14 cellular contexts compared by ENCODE assay signal in genomic region chr1:55275976-55276375, GRCh38.
DNase-seq lines count a peak whose midpoint lies in the region; ATAC-seq and TF ChIP-seq lines count a peak whose summit lies in the region.
"Had no signal": no experiment of that assay in that cellular context is flagged by ENCODE, and none has a peak within 500 bp of the region (broad histone marks: within the 10 kb centered on the region; RNA-seq: fewer than 3 reads in every experiment).

No MANE protein-coding gene starts in this region.

- H3K4me3 ChIP-seq in left ventricle myocardium inferior: no peak overlapping the region
- no peak overlapping the region for H3K4me3 ChIP-seq in heart left ventricle
- H3K4me3 ChIP-seq in suprapubic skin: no peak overlapping the region

- H3K27ac ChIP-seq in left ventricle myocardium inferior (replicated peaks) (peak overlapping the region; percentile 37), heart left ventricle (no peak overlapping the region), foreskin keratinocyte (no peak overlapping the region), suprapubic skin (peak overlapping the region; percentile 45)
- H3K27ac ChIP-seq: epithelial cell of prostate had no signal

- H3K27ac Mint-ChIP-seq in activated T-helper 17 cell treated with anti-CD3 and anti-CD28 coated beads, Interleukin-2, amount 50 U/mL, for 72 hours: no peak overlapping the region
- H3K27ac Mint-ChIP-seq: memory B cell had no signal

- no peaks in the 10 kb centered on the region for H3K36me3 Mint-ChIP-seq in activated T-helper 17 cell treated with anti-CD3 and anti-CD28 coated beads, Interleukin-2, amount 50 U/mL, for 72 hours (ENCODE audit: low read depth)
- H3K36me3 Mint-ChIP-seq: memory B cell had no signal

- H3K9me3 Mint-ChIP-seq in activated T-helper 17 cell treated with anti-CD3 and anti-CD28 coated beads, Interleukin-2, amount 50 U/mL, for 72 hours: no peaks in the 10 kb centered on the region
- H3K9me3 Mint-ChIP-seq: central memory CD8-positive, alpha-beta T cell; memory B cell had no signal

- 43 to 58% (median 51%) methylated on average over 1 of the region's 1 CpG for WGBS in heart left ventricle, 4 donors
- WGBS in suprapubic skin: 19% methylated on average over 1 of the region's 1 CpG

- H3K4me1 ChIP-seq in left ventricle myocardium inferior: peaks cover 22% of the 10 kb centered on the region
- H3K4me1 ChIP-seq in heart left ventricle: peaks cover 0 to 24% (median 9%) of the 10 kb centered on the region in 12 donors
- no peaks in the 10 kb centered on the region for H3K4me1 ChIP-seq in foreskin keratinocyte
- peaks cover 26% of the 10 kb centered on the region for H3K4me1 ChIP-seq in suprapubic skin

- in situ Hi-C loops in ACHN (cut with HindIII; ENCODE audit: low pct_ligation_motif_present, low pct_unique_long_range_greater_than_20kb, low sequenced_read_pairs): no loop called here

- no peaks in the 10 kb centered on the region for H3K27me3 ChIP-seq in left ventricle myocardium inferior (ENCODE audit: low read depth)
- no peaks in the 10 kb centered on the region for H3K27me3 ChIP-seq in heart left ventricle
- H3K27me3 ChIP-seq in foreskin keratinocyte: no peaks in the 10 kb centered on the region
- no peaks in the 10 kb centered on the region for H3K27me3 ChIP-seq in suprapubic skin

- TF ChIP-seq POLR2A in heart left ventricle (IDR thresholded peaks at IDR 0.05) (no peak), suprapubic skin (IDR thresholded peaks at IDR 0.05) (no peak)

- H3K4me3 Mint-ChIP-seq in activated T-helper 17 cell treated with anti-CD3 and anti-CD28 coated beads, Interleukin-2, amount 50 U/mL, for 72 hours: no peak overlapping the region
- H3K4me3 Mint-ChIP-seq: central memory CD8-positive, alpha-beta T cell; memory B cell had no signal

- no peak for DNase-seq in left ventricle myocardium inferior
- DNase-seq in heart left ventricle: no peak
- DNase-seq in foreskin keratinocyte: peak; percentile 58 to 69
- no peak for DNase-seq in suprapubic skin (ENCODE audit: low spot score in 2 of 2)
- no peak for DNase-seq in ACHN
- no peak for DNase-seq in Right ventricle myocardium superior
- DNase-seq: activated CD4-positive, alpha-beta T cell treated with anti-CD3 and anti-CD28 coated beads for 4 hours; activated effector memory CD4-positive, alpha-beta T cell treated with anti-CD3 and anti-CD28 coated beads, Interleukin-2, amount 50 U/mL, for 16 hours; NCI-H1105 treated with DMSO at 0.1 percent for 48 hours had no signal

- TF ChIP-seq EP300 in suprapubic skin (IDR thresholded peaks at IDR 0.05): no peak

- ATAC-seq in heart left ventricle (no peak), foreskin keratinocyte (peak; percentile 10), HG02973 (IDR thresholded peaks at IDR 0.05; ENCODE audit: unreplicated experiment) (no peak), Right ventricle myocardium superior (ENCODE audit: poor library complexity) (no peak)
- ATAC-seq in activated T-helper 17 cell treated with anti-CD3 and anti-CD28 coated beads, Interleukin-2, amount 50 U/mL, for 72 hours (replicated peaks): peak; percentile 52

- no peaks in the 10 kb centered on the region for H3K27me3 Mint-ChIP-seq in activated T-helper 17 cell treated with anti-CD3 and anti-CD28 coated beads, Interleukin-2, amount 50 U/mL, for 72 hours
- H3K27me3 Mint-ChIP-seq: central memory CD8-positive, alpha-beta T cell; memory B cell had no signal

- intact Hi-C loops in left ventricle myocardium inferior (cut with micrococcal nuclease): loop anchor here (5.0 kb wide), 1 partner anchor 134 kb away; no protein-coding TSS in a partner anchor
- intact Hi-C loops in heart left ventricle (cut with DNase I): loop anchor here in 8 of 10 donors (2.0 to 10.0 kb wide), 7 partner anchors 59 to 135 kb away; partner anchors contain the start of gene USP24 (in 3 of the 8)
- intact Hi-C loops in Right ventricle myocardium superior (cut with DNase I): loop anchor here (10.0 kb wide), 1 partner anchor 61 kb away; the partner anchor contains the start of gene USP24

- H3K9me3 ChIP-seq in left ventricle myocardium inferior (replicated peaks) (no peaks in the 10 kb centered on the region), heart left ventricle (no peaks in the 10 kb centered on the region), suprapubic skin (no peaks in the 10 kb centered on the region)

- peaks cover 6% of the 10 kb centered on the region for H3K4me1 Mint-ChIP-seq in activated T-helper 17 cell treated with anti-CD3 and anti-CD28 coated beads, Interleukin-2, amount 50 U/mL, for 72 hours

- TF ChIP-seq CTCF in left ventricle myocardium inferior (IDR thresholded peaks at IDR 0.05; ENCODE audit: borderline replicate concordance) (no peak), heart left ventricle (IDR thresholded peaks at IDR 0.05) (no peak), foreskin keratinocyte (conservative IDR thresholded peaks at IDR 0.05) (no peak), suprapubic skin (IDR thresholded peaks at IDR 0.05) (no peak)

- H3K36me3 ChIP-seq in left ventricle myocardium inferior (no peaks in the 10 kb centered on the region), heart left ventricle (no peaks in the 10 kb centered on the region), suprapubic skin (no peaks in the 10 kb centered on the region)

Comparison
In these comparisons a context has a peak if more than half of its experiments do, and no peak if none do; other contexts are left out.
1. H3K27ac ChIP-seq: peak in left ventricle myocardium inferior (single experiment) and suprapubic skin (single experiment); none in heart left ventricle (0 of 12) and foreskin keratinocyte (single experiment).
2. DNase-seq: peak in foreskin keratinocyte (2 of 2); none in left ventricle myocardium inferior (single experiment), heart left ventricle (0 of 5), suprapubic skin (0 of 2), ACHN (single experiment) and Right ventricle myocardium superior (single experiment).
3. ATAC-seq: peak in activated T-helper 17 cell treated with anti-CD3 and anti-CD28 coated beads, Interleukin-2, amount 50 U/mL, for 72 hours (single experiment) and foreskin keratinocyte (single experiment); none in heart left ventricle (0 of 4), HG02973 (single experiment) and Right ventricle myocardium superior (single experiment).